8 cellular contexts compared by ENCODE assay signal in the genomic region with DNA sequence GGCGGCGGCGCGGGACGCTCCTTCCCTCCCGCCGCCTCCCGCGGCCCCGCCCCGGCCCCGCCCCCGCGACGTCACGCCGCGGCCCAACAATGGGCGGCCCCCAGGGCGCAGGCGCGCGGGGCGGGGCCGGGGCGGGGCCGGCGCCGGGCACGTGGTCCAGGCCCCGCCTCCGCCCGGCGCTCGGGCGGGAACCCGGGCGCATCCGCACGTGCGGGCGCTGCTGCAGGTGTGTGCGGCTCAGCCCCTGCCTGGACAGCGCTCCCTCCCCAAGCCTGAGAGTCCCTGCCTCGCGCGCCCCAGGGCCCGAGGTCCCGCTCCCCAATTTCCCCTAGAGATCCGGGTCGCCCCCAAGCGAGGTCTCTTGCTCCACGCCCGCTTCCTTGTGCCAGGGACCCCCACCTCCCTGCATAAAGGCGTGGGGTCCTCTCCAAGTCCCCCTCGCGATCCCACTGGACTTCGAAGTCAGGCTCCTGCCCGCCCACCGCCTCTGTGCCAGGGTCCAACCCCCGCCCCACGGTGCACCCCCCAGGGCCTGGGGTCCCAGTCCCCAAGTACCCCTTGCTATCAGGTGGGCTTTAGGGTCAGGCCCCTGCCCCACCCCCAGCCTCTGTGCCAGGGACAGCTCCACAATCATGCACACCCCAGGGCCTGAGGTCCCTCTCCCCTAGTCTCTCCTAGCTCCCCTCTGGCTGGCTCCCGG. TPM values are rescaled to one million over a fixed set of nuclear protein-coding genes. Genes with fewer than 3 reads are reported as not detected.
DNase-seq lines count a peak whose midpoint lies in the region; ATAC-seq and TF ChIP-seq lines count a peak whose summit lies in the region.

A gene (minus strand): TSS at position 6 of the 700 bp plus-strand sequence. CDS start 267 bp downstream, outside the sequence.

- H3K36me3 Mint-ChIP-seq in dendritic cell treated with granulocyte-macrophage colony-stimulating factor and Interleukin-4, amounts not matched to agents 40 ng/mL and 50 ng/mL, for 4 days (ENCODE audit: low read depth), result no peaks in the 10 kb centered on the region

- H3K4me3 ChIP-seq in HEK293 (ENCODE audit: low read depth, low read length) (peak within 1 kb of the TSS; percentile 56), right lobe of liver (peak within 1 kb of the TSS; percentile 49 to 58 (median 56))

- CTCF ChIA-PET in HEK293 (lab: Yijun Ruan, JAX), result no interaction called here

- H3K4me1 ChIP-seq in HEK293 (ENCODE audit: control insufficient read depth, insufficient read depth, low read length) (no peaks in the 10 kb centered on the region), right lobe of liver (peaks cover 0 to 3% (median 0%) of the 10 kb centered on the region in 4 donors)

- peak; percentile 81 to 97 (median 86) for ATAC-seq in right lobe of liver
- no peak for ATAC-seq in GM18502 (IDR thresholded peaks at IDR 0.05; ENCODE audit: poor library complexity, unreplicated experiment)

- 18% methylated on average over 2 of the region's 63 CpGs for WGBS in right lobe of liver (ENCODE audit: insufficient coverage, low coverage, low lambda C conversion rate, missing lambda C conversion rate)

- H3K9me3 ChIP-seq in HEK293 (ENCODE audit: control insufficient read depth, insufficient read depth, low read depth, low read length) (no peaks in the 10 kb centered on the region), right lobe of liver (no peaks in the 10 kb centered on the region)

- H3K27me3 Mint-ChIP-seq in dendritic cell treated with granulocyte-macrophage colony-stimulating factor and Interleukin-4, amounts not matched to agents 40 ng/mL and 50 ng/mL, for 4 days, result peaks cover 53% of the 10 kb centered on the region

- no peaks in the 10 kb centered on the region for H3K9me3 Mint-ChIP-seq in dendritic cell treated with granulocyte-macrophage colony-stimulating factor and Interleukin-4, amounts not matched to agents 40 ng/mL and 50 ng/mL, for 4 days

- no peaks in the 10 kb centered on the region for H3K27me3 ChIP-seq in right lobe of liver

- H3K36me3 ChIP-seq in HEK293 (ENCODE audit: control insufficient read depth in 2 of 2, insufficient read depth in 1 of 2, low read length in 2 of 2) (peaks cover 0 to 7% of the 10 kb centered on the region in 2 experiments; a peak in 2 of 3 replicates), right lobe of liver (no peaks in the 10 kb centered on the region)

- intact Hi-C loops in dendritic cell treated with granulocyte-macrophage colony-stimulating factor and Interleukin-4, amounts not matched to agents 40 ng/mL and 50 ng/mL, for 4 days (cut with micrococcal nuclease), result no loop called here
- intact Hi-C loops in right lobe of liver (cut with DNase I), result no loop called here

- peak within 1 kb of the TSS; percentile 44 for H3K27ac Mint-ChIP-seq in dendritic cell treated with granulocyte-macrophage colony-stimulating factor and Interleukin-4, amounts not matched to agents 40 ng/mL and 50 ng/mL, for 4 days

- peaks cover 15% of the 10 kb centered on the region for H3K4me1 Mint-ChIP-seq in dendritic cell treated with granulocyte-macrophage colony-stimulating factor and Interleukin-4, amounts not matched to agents 40 ng/mL and 50 ng/mL, for 4 days (ENCODE audit: low read depth)

- peak within 1 kb of the TSS; percentile 31; the same call in 1 of the 2 replicates for H3K27ac ChIP-seq in HEK293 (ENCODE audit: extremely low read depth, low read depth, low read length)
- H3K27ac ChIP-seq in right lobe of liver, result peak within 1 kb of the TSS; percentile 26 to 65 (median 40)

- DNase-seq in COR-L47 (lab: John Stamatoyannopoulos, UW) (peak; percentile 80), NCI-H2227 treated with DMSO at 0.1 percent for 48 hours (lab: John Stamatoyannopoulos, UW) (peak; percentile 55), right lobe of liver (peak; percentile 82 to 83 (median 83))
- DNase-seq in activated CD4-positive, alpha-beta T cell treated with anti-CD3 and anti-CD28 coated beads, Interleukin-2, amount 50 U/mL, for 48 hours, result peak; percentile 76 to 77
- DNase-seq in stimulated activated CD4-positive, alpha-beta T cell treated with anti-CD3 and anti-CD28 coated beads, Interleukin-4, amount 100 ng/mL, for 1 hour, result peak; percentile 83

- POLR2A ChIA-PET in HEK293 (lab: Yijun Ruan, JAX), result interaction anchor here (0.5 kb wide), 1 partner anchor 24 kb away, joined by 3 read pairs; a partner anchor contains a TSS

- TF ChIP-seq CTCF in HEK293 (tag by site-specific recombination; IDR thresholded peaks at IDR 0.05) (no peak), right lobe of liver (IDR thresholded peaks at IDR 0.05) (no peak)

- TF ChIP-seq POLR2A in right lobe of liver (IDR thresholded peaks at IDR 0.05), result no peak

- H3K4me3 Mint-ChIP-seq in dendritic cell treated with granulocyte-macrophage colony-stimulating factor and Interleukin-4, amounts not matched to agents 40 ng/mL and 50 ng/mL, for 4 days, result peak within 1 kb of the TSS; percentile 65

TF ChIP-seq in HEK293, 187 proteins besides CTCF, POLR2A, EP300 and RAD21 (continues in another document):
- TF ChIP-seq ZNF335 (tag by site-specific recombination; conservative IDR thresholded peaks at IDR 0.05), result peak; percentile 68
- peak; percentile 41; the same call in 1 of the 2 replicates for TF ChIP-seq ZSCAN30 (tag by site-specific recombination; IDR thresholded peaks at IDR 0.05)
- TF ChIP-seq, protein P1, sequence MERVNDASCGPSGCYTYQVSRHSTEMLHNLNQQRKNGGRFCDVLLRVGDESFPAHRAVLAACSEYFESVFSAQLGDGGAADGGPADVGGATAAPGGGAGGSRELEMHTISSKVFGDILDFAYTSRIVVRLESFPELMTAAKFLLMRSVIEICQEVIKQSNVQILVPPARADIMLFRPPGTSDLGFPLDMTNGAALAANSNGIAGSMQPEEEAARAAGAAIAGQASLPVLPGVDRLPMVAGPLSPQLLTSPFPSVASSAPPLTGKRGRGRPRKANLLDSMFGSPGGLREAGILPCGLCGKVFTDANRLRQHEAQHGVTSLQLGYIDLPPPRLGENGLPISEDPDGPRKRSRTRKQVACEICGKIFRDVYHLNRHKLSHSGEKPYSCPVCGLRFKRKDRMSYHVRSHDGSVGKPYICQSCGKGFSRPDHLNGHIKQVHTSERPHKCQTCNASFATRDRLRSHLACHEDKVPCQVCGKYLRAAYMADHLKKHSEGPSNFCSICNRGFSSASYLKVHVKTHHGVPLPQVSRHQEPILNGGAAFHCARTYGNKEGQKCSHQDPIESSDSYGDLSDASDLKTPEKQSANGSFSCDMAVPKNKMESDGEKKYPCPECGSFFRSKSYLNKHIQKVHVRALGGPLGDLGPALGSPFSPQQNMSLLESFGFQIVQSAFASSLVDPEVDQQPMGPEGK (tag by site-specific recombination; IDR thresholded peaks at IDR 0.05), result peak; percentile 50
- TF ChIP-seq, protein P2, sequence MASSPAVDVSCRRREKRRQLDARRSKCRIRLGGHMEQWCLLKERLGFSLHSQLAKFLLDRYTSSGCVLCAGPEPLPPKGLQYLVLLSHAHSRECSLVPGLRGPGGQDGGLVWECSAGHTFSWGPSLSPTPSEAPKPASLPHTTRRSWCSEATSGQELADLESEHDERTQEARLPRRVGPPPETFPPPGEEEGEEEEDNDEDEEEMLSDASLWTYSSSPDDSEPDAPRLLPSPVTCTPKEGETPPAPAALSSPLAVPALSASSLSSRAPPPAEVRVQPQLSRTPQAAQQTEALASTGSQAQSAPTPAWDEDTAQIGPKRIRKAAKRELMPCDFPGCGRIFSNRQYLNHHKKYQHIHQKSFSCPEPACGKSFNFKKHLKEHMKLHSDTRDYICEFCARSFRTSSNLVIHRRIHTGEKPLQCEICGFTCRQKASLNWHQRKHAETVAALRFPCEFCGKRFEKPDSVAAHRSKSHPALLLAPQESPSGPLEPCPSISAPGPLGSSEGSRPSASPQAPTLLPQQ (tag by site-specific recombination; IDR thresholded peaks at IDR 0.05), result peak; percentile 78
- peak; percentile 50; the same call in 1 of the 2 replicates for TF ChIP-seq ZEB2 (tag by site-specific recombination; IDR thresholded peaks at IDR 0.05)
- peak; percentile 65 for TF ChIP-seq ZBTB8A (tag by site-specific recombination; IDR thresholded peaks at IDR 0.05)
- TF ChIP-seq, protein P3, sequence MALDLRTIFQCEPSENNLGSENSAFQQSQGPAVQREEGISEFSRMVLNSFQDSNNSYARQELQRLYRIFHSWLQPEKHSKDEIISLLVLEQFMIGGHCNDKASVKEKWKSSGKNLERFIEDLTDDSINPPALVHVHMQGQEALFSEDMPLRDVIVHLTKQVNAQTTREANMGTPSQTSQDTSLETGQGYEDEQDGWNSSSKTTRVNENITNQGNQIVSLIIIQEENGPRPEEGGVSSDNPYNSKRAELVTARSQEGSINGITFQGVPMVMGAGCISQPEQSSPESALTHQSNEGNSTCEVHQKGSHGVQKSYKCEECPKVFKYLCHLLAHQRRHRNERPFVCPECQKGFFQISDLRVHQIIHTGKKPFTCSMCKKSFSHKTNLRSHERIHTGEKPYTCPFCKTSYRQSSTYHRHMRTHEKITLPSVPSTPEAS (tag by site-specific recombination; IDR thresholded peaks at IDR 0.05), result 0 out of 2 replicates have a peak, but pooled peaks have one; percentile 25
- TF ChIP-seq, protein P4, sequence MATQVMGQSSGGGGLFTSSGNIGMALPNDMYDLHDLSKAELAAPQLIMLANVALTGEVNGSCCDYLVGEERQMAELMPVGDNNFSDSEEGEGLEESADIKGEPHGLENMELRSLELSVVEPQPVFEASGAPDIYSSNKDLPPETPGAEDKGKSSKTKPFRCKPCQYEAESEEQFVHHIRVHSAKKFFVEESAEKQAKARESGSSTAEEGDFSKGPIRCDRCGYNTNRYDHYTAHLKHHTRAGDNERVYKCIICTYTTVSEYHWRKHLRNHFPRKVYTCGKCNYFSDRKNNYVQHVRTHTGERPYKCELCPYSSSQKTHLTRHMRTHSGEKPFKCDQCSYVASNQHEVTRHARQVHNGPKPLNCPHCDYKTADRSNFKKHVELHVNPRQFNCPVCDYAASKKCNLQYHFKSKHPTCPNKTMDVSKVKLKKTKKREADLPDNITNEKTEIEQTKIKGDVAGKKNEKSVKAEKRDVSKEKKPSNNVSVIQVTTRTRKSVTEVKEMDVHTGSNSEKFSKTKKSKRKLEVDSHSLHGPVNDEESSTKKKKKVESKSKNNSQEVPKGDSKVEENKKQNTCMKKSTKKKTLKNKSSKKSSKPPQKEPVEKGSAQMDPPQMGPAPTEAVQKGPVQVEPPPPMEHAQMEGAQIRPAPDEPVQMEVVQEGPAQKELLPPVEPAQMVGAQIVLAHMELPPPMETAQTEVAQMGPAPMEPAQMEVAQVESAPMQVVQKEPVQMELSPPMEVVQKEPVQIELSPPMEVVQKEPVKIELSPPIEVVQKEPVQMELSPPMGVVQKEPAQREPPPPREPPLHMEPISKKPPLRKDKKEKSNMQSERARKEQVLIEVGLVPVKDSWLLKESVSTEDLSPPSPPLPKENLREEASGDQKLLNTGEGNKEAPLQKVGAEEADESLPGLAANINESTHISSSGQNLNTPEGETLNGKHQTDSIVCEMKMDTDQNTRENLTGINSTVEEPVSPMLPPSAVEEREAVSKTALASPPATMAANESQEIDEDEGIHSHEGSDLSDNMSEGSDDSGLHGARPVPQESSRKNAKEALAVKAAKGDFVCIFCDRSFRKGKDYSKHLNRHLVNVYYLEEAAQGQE (tag by site-specific recombination; IDR thresholded peaks at IDR 0.05), result peak; percentile 75
- TF ChIP-seq ZNF10 (tag by site-specific recombination; IDR thresholded peaks at IDR 0.05), result no peak

RNA-seq across cellular contexts. Expression of the gene that starts here (rescaled TPM):
- 10 to 100 TPM in 3 of 6 experiments, 1 to 10 TPM in 3; 6.7 to 16.6 (median 10.3) TPM for total RNA-seq in right lobe of liver
